Comparison of ENCODE assay signal across 8 cellular contexts in genomic region chr6:2952557-2953095, GRCh38. TPM values are rescaled to one million over a fixed set of nuclear protein-coding genes. Genes with fewer than 3 reads are reported as not detected.
A peak's percentile ranks its signal among the peaks of the same experiment; 100 is the strongest.
DNase-seq lines count a peak whose midpoint lies in the region; ATAC-seq and TF ChIP-seq lines count a peak whose summit lies in the region.

No MANE protein-coding gene starts in this region.

- peak; percentile 90 to 99 (median 97) for TF ChIP-seq CTCF in heart right ventricle (IDR thresholded peaks at IDR 0.05)

- H3K36me3 ChIP-seq in heart right ventricle = peaks cover 0 to 89% (median 34%) of the 10 kb centered on the region in 9 donors

- H3K4me3 ChIP-seq in heart right ventricle = peak overlapping the region in 3 of 10 donors; percentile 3 to 12 (median 4)

- H3K36me3 Mint-ChIP-seq in activated naive CD8-positive, alpha-beta T cell treated with anti-CD3 and anti-CD28 coated beads, Interleukin-2, amount 10 ng/mL, durations not matched to agents 7 days and 5 days = peaks cover 44% of the 10 kb centered on the region

- intact Hi-C loops in heart right ventricle (cut with DNase I) (loop anchor here (1.0 to 5.0 kb wide), 4 partner anchors 19 to 37 kb away; partner anchors contain the start of gene SERPINB6 (in 1 of the 10)), posterior vena cava (cut with DNase I) (loop anchor here (2.0 to 5.0 kb wide), 2 partner anchors 35 to 36 kb away; no protein-coding TSS in a partner anchor)

- no peaks in the 10 kb centered on the region for H3K27me3 Mint-ChIP-seq in activated naive CD8-positive, alpha-beta T cell treated with anti-CD3 and anti-CD28 coated beads, Interleukin-2, amount 10 ng/mL, durations not matched to agents 7 days and 5 days

- no peaks in the 10 kb centered on the region for H3K9me3 Mint-ChIP-seq in activated naive CD8-positive, alpha-beta T cell treated with anti-CD3 and anti-CD28 coated beads, Interleukin-2, amount 10 ng/mL, durations not matched to agents 7 days and 5 days

- ATAC-seq in HG03342 (IDR thresholded peaks at IDR 0.05; ENCODE audit: unreplicated experiment) (peak; percentile 64), heart right ventricle (peak; percentile 48 to 86 (median 74)), HG03457 (IDR thresholded peaks at IDR 0.05; ENCODE audit: unreplicated experiment) (no peak)
- ATAC-seq in activated naive CD8-positive, alpha-beta T cell treated with anti-CD3 and anti-CD28 coated beads, Interleukin-2, amount 10 ng/mL, durations not matched to agents 7 days and 5 days (ENCODE audit: low read depth) = peak; percentile 71

- H3K4me1 Mint-ChIP-seq in activated naive CD8-positive, alpha-beta T cell treated with anti-CD3 and anti-CD28 coated beads, Interleukin-2, amount 10 ng/mL, durations not matched to agents 7 days and 5 days = peaks cover 7% of the 10 kb centered on the region

- no peaks in the 10 kb centered on the region for H3K9me3 ChIP-seq in heart right ventricle

- peak overlapping the region; percentile 24 to 73 (median 63) for H3K27ac ChIP-seq in heart right ventricle

- no peak overlapping the region for H3K27ac Mint-ChIP-seq in activated naive CD8-positive, alpha-beta T cell treated with anti-CD3 and anti-CD28 coated beads, Interleukin-2, amount 10 ng/mL, durations not matched to agents 7 days and 5 days

- 14 to 16% methylated on average over 27 of the region's 27 CpGs for WGBS in heart right ventricle, 2 donors

- H3K27me3 ChIP-seq in heart right ventricle = no peaks in the 10 kb centered on the region

- H3K4me3 Mint-ChIP-seq in activated naive CD8-positive, alpha-beta T cell treated with anti-CD3 and anti-CD28 coated beads, Interleukin-2, amount 10 ng/mL, durations not matched to agents 7 days and 5 days = no peak overlapping the region

- DNase-seq in NCI-H1417 (lab: John Stamatoyannopoulos, UW) (peak; percentile 7 to 86 (median 31)), NCI-H1417 treated with DMSO at 0.1 percent for 48 hours (lab: John Stamatoyannopoulos, UW) (no peak), SIG-M5 (lab: John Stamatoyannopoulos, UW) (peak; percentile 29), heart right ventricle (peak; percentile 74 to 76), posterior vena cava (ENCODE audit: low spot score) (peak; percentile 93)
- peak; percentile 55 for DNase-seq in activated naive CD8-positive, alpha-beta T cell treated with anti-CD3 and anti-CD28 coated beads, Interleukin-2, amount 10 ng/mL, durations not matched to agents 7 days and 5 days

- POLR2A ChIA-PET in activated naive CD8-positive, alpha-beta T cell treated with anti-CD3 and anti-CD28 coated beads, Interleukin-2, amount 10 ng/mL, durations not matched to agents 7 days and 5 days (lab: Charles Lee) = interaction anchor here (1.0 to 1.9 kb wide), 5 partner anchors 10 to 115 kb away, joined by 4 to 9 read pairs (median 4); partner anchors contain the start of gene RIPK1

- H3K4me1 ChIP-seq in heart right ventricle = peaks cover 7 to 57% (median 33%) of the 10 kb centered on the region in 9 donors

RNA-seq across cellular contexts. Expression of gene SERPINB6, which starts 18.7 kb away (rescaled TPM):
- total RNA-seq in activated naive CD8-positive, alpha-beta T cell treated with anti-CD3 and anti-CD28 coated beads, Interleukin-2, amount 10 ng/mL, durations not matched to agents 7 days and 5 days = 10 to 100 TPM; 85.3 to 85.6 TPM
- total RNA-seq in heart right ventricle (100 to 1,000 TPM; 163 to 261 (median 183) TPM), posterior vena cava (10 to 100 TPM; 90.7 to 98.3 TPM)
- polyA plus RNA-seq in heart right ventricle = 100 to 1,000 TPM; 138 to 153 TPM

RNA-seq across cellular contexts. Expression of gene NQO2, which starts 47.1 kb away (rescaled TPM):
- total RNA-seq in activated naive CD8-positive, alpha-beta T cell treated with anti-CD3 and anti-CD28 coated beads, Interleukin-2, amount 10 ng/mL, durations not matched to agents 7 days and 5 days = 10 to 100 TPM; 17.0 to 17.5 TPM
- total RNA-seq in heart right ventricle (10 to 100 TPM; 29.5 to 88.4 (median 48.2) TPM), posterior vena cava (10 to 100 TPM; 27.7 to 42.4 TPM)
- 100 to 1,000 TPM in 1 of 2 donors, 10 to 100 TPM in 1; 52.3 to 107 TPM for polyA plus RNA-seq in heart right ventricle

RNA-seq across cellular contexts. Expression of gene SERPINB9, which starts 49.5 kb away (rescaled TPM):
- total RNA-seq in activated naive CD8-positive, alpha-beta T cell treated with anti-CD3 and anti-CD28 coated beads, Interleukin-2, amount 10 ng/mL, durations not matched to agents 7 days and 5 days = 10 to 100 TPM; 56.4 to 56.8 TPM
- 10 to 100 TPM in 1 of 10 donors, 1 to 10 TPM in 9; 3.6 to 10.9 (median 4.8) TPM for total RNA-seq in heart right ventricle
- 1 to 10 TPM; 2.2 to 3.8 TPM for polyA plus RNA-seq in heart right ventricle
- total RNA-seq in posterior vena cava = 10 to 100 TPM in 1 of 2 donors, 1 to 10 TPM in 1; 9.9 to 12.8 TPM

Comparison
In these comparisons a context has a peak if more than half of its experiments do, and no peak if none do; other contexts are left out.
1. RNA of gene SERPINB9, which starts 49.5 kb away (total RNA-seq): 56.4 to 56.8 TPM in activated naive CD8-positive, alpha-beta T cell treated with anti-CD3 and anti-CD28 coated beads, Interleukin-2, amount 10 ng/mL, durations not matched to agents 7 days and 5 days; 9.9 to 12.8 TPM in posterior vena cava and 3.6 to 10.9 TPM in heart right ventricle; every median in the first group is over 4 times any median in the second.